ENCODE assay signal across 14 cellular contexts in the genomic region with DNA sequence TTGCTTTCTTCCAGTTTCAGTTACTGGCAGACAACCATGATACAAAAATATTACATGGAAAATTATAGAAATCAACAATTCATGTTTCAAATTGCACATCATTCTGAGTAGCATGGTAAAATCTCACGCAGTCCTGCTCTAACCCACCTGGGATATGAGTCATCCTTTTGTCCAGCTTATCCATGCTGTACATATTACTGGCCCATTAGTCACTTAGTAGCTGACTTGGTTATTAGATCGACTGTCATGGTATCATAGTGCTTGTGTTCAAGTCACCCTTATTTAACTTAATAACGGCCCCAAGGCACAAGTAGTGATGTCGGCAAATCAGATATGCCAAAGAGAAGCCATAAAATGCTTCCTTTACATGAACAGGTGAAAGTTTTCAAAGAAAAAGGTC. TPM values are rescaled to one million over a fixed set of nuclear protein-coding genes. Genes with fewer than 3 reads are reported as not detected.
DNase-seq lines count a peak whose midpoint lies in the region; ATAC-seq and TF ChIP-seq lines count a peak whose summit lies in the region.
"Had no signal": no experiment of that assay in that cellular context is flagged by ENCODE, and none has a peak within 500 bp of the region (broad histone marks: within the 10 kb centered on the region; RNA-seq: fewer than 3 reads in every experiment).

No MANE protein-coding gene starts in this region.

- H2AFZ ChIP-seq in GM23248, result no peak overlapping the region
- H2AFZ ChIP-seq in trophoblast cell (ENCODE audit: insufficient read depth, low read length, poor library complexity), result no peak overlapping the region

- ATAC-seq in HG02588 (IDR thresholded peaks at IDR 0.05; ENCODE audit: unreplicated experiment), result no peak
- ATAC-seq in omental fat pad (ENCODE audit: low FRiP score), result no peak
- ATAC-seq: gastroesophageal sphincter, left ventricle myocardium superior had no signal

- H3K27me3 ChIP-seq in GM23248 (replicated peaks; ENCODE audit: insufficient read depth), result no peaks in the 10 kb centered on the region
- no peaks in the 10 kb centered on the region for H3K27me3 ChIP-seq in trophoblast cell (ENCODE audit: insufficient read depth, low read length)
- H3K27me3 ChIP-seq: gastroesophageal sphincter had no signal

- H3K4ac ChIP-seq in trophoblast cell (ENCODE audit: low read depth, low read length), result no peak overlapping the region

- H3K14ac ChIP-seq in trophoblast cell (ENCODE audit: low read length), result no peak overlapping the region

- H3K36me3 Mint-ChIP-seq in activated CD4-positive, alpha-beta T cell treated with anti-CD3 and anti-CD28 coated beads, Interleukin-2, amount 10 ng/mL, durations not matched to agents 24 days and 14 days (ENCODE audit: low read depth), result peaks cover 26% of the 10 kb centered on the region

- no peak for TF ChIP-seq CTCF in epithelial cell of esophagus (IDR thresholded peaks at IDR 0.05; ENCODE audit: insufficient read depth, low read depth, low read length, missing control alignments)
- TF ChIP-seq CTCF in omental fat pad (IDR thresholded peaks at IDR 0.05), result no peak

- H3K23ac ChIP-seq in trophoblast cell (ENCODE audit: low read length), result no peak overlapping the region

- H3K4me2 ChIP-seq in GM23248 (ENCODE audit: unreplicated experiment), result no peak overlapping the region
- no peak overlapping the region for H3K4me2 ChIP-seq in trophoblast cell (ENCODE audit: low read length)

- H3K79me1 ChIP-seq in trophoblast cell (ENCODE audit: low read length), result no peaks in the 10 kb centered on the region

- intact Hi-C loops in activated CD4-positive, alpha-beta T cell treated with anti-CD3 and anti-CD28 coated beads, Interleukin-2, amount 10 ng/mL, durations not matched to agents 24 days and 14 days (cut with micrococcal nuclease), result no loop called here

- H3K4me1 ChIP-seq in GM23248 (ENCODE audit: insufficient read depth) (peaks cover 9% of the 10 kb centered on the region), trophoblast cell (ENCODE audit: control insufficient read depth in 1 of 2, insufficient read depth in 2 of 2, low read length in 2 of 2) (no peaks in the 10 kb centered on the region)

- no peaks in the 10 kb centered on the region for H3K4me1 Mint-ChIP-seq in activated CD4-positive, alpha-beta T cell treated with anti-CD3 and anti-CD28 coated beads, Interleukin-2, amount 10 ng/mL, durations not matched to agents 24 days and 14 days

- no peak overlapping the region for H2AK5ac ChIP-seq in trophoblast cell (ENCODE audit: low read length)

- no peak overlapping the region for H4K91ac ChIP-seq in trophoblast cell (ENCODE audit: low read depth, low read length)

- no peaks in the 10 kb centered on the region for H3K9me2 ChIP-seq in GM23248 (ENCODE audit: insufficient read depth)

- no peak overlapping the region for H3K18ac ChIP-seq in trophoblast cell (ENCODE audit: low read length)

- H2BK12ac ChIP-seq in trophoblast cell (ENCODE audit: low read length), result no peak overlapping the region

- no peak overlapping the region for H2BK5ac ChIP-seq in trophoblast cell (ENCODE audit: low read depth, low read length, poor library complexity)

- no peaks in the 10 kb centered on the region for H4K20me1 ChIP-seq in GM23248 (ENCODE audit: insufficient read depth)

- H3K9ac ChIP-seq in GM23248 (no peak overlapping the region), trophoblast cell (ENCODE audit: low read length) (no peak overlapping the region)

- DNase-seq in GM23248 (peak; percentile 40), RPMI7951 (ENCODE audit: low read depth) (peak; percentile 61), epithelial cell of esophagus (ENCODE audit: low read depth) (peak; percentile 88), trophoblast cell (peak; percentile 61 to 79), omental fat pad (ENCODE audit: low spot score) (no peak)
- DNase-seq in activated CD4-positive, alpha-beta T cell treated with anti-CD3 and anti-CD28 coated beads, Interleukin-2, amount 10 ng/mL, durations not matched to agents 24 days and 14 days, result no peak
- DNase-seq in stimulated activated naive CD4-positive, alpha-beta T cell (lab: John Stamatoyannopoulos, UW), result no peak
- DNase-seq: activated CD4-positive, alpha-beta T cell treated with anti-CD3 and anti-CD28 coated beads for 4 hours; left ventricle myocardium superior; NCI-H1436; occipital lobe; stimulated activated CD8-positive, alpha-beta memory T cell treated with anti-CD3 and anti-CD28 coated beads, Interleukin-4, amount 100 ng/mL, for 48 hours had no signal

- peak overlapping the region; percentile 18 for H4K12ac ChIP-seq in trophoblast cell (ENCODE audit: low read depth, low read length)

- H3K36me3 ChIP-seq in GM23248 (ENCODE audit: low read depth) (peaks cover 36% of the 10 kb centered on the region), trophoblast cell (ENCODE audit: control insufficient read depth in 1 of 2, insufficient read depth in 2 of 2, low read length in 2 of 2) (peaks cover 0 to 2% of the 10 kb centered on the region in 2 experiments)

- WGBS in GM23248 (ENCODE audit: low coverage in 1 of 2, low lambda C conversion rate in 2 of 2, missing lambda C conversion rate in 2 of 2), 2 experiments, result 91 to 94% methylated on average over 4 of the region's 4 CpGs
- WGBS in trophoblast cell (ENCODE audit: extremely low coverage, insufficient coverage, insufficient read length), result no CpG with 5 or more reads among the region's 4 CpGs

- no peak overlapping the region for H3K27ac ChIP-seq in GM23248
- no peak overlapping the region for H3K27ac ChIP-seq in trophoblast cell (ENCODE audit: low read depth, low read length)
- H3K27ac ChIP-seq: gastroesophageal sphincter had no signal

- H3K4me3 ChIP-seq in GM23248 (no peak overlapping the region), epithelial cell of esophagus (ENCODE audit: low read length) (no peak overlapping the region), trophoblast cell (ENCODE audit: low read depth, low read length) (no peak overlapping the region)
- H3K4me3 ChIP-seq: gastroesophageal sphincter had no signal

- no peaks in the 10 kb centered on the region for H3F3A ChIP-seq in GM23248 (ENCODE audit: insufficient read depth)

- in situ Hi-C loops in GM23248 (cut with MboI), result no loop called here

- H3K27ac Mint-ChIP-seq in activated CD4-positive, alpha-beta T cell treated with anti-CD3 and anti-CD28 coated beads, Interleukin-2, amount 10 ng/mL, durations not matched to agents 24 days and 14 days, result no peak overlapping the region

- H3K79me2 ChIP-seq in GM23248 (ENCODE audit: insufficient read depth), result no peaks in the 10 kb centered on the region
- no peaks in the 10 kb centered on the region for H3K79me2 ChIP-seq in trophoblast cell (ENCODE audit: control insufficient read depth, insufficient read depth, low read length, poor library complexity)

- no peak overlapping the region for H4K8ac ChIP-seq in trophoblast cell (ENCODE audit: low read depth, low read length)

- no peaks in the 10 kb centered on the region for H3K9me3 ChIP-seq in GM23248 (ENCODE audit: low read depth)
- no peaks in the 10 kb centered on the region for H3K9me3 ChIP-seq in trophoblast cell (ENCODE audit: insufficient read depth, low read depth, low read length)
- H3K9me3 ChIP-seq: gastroesophageal sphincter had no signal

- no peak overlapping the region for H3K4me3 Mint-ChIP-seq in activated CD4-positive, alpha-beta T cell treated with anti-CD3 and anti-CD28 coated beads, Interleukin-2, amount 10 ng/mL, durations not matched to agents 24 days and 14 days

- H3K9me3 Mint-ChIP-seq in activated CD4-positive, alpha-beta T cell treated with anti-CD3 and anti-CD28 coated beads, Interleukin-2, amount 10 ng/mL, durations not matched to agents 24 days and 14 days, result peaks cover 3% of the 10 kb centered on the region

- no peaks in the 10 kb centered on the region for H3K27me3 Mint-ChIP-seq in activated CD4-positive, alpha-beta T cell treated with anti-CD3 and anti-CD28 coated beads, Interleukin-2, amount 10 ng/mL, durations not matched to agents 24 days and 14 days

- H2BK120ac ChIP-seq in trophoblast cell (ENCODE audit: insufficient read depth, low read length, poor library complexity), result no peak overlapping the region

RNA-seq across cellular contexts. Expression of gene NADK2, which starts 41.2 kb away (rescaled TPM):
- 35.9 and 41.2 TPM in 2 replicates for total RNA-seq in GM23248 (2014; rRNA removed; shearing (Covaris generic))
- 13.2 and 15.3 TPM in 2 replicates for polyA plus RNA-seq in GM23248 (2016; fragmentation: Nextera tagmentation; extraction: Ambion mirVana)
- total RNA-seq in RPMI7951 (2014; rRNA removed; shearing (Covaris generic)), result 29.2 and 34.2 TPM in 2 replicates
- polyA plus RNA-seq in trophoblast cell (2013), result 6.8 and 7.6 TPM in 2 replicates
- 23.0 and 25.8 TPM in 2 replicates for total RNA-seq in activated CD4-positive, alpha-beta T cell treated with anti-CD3 and anti-CD28 coated beads, Interleukin-2, amount 10 ng/mL, durations not matched to agents 24 days and 14 days
- 10 to 100 TPM; 13.2 to 26.5 (median 18.9) TPM for total RNA-seq in omental fat pad

RNA-seq across cellular contexts. Expression of gene SKP2, which starts 48.6 kb away (rescaled TPM):
- total RNA-seq in GM23248 (2014; rRNA removed; shearing (Covaris generic)), result 38.8 and 41.6 TPM in 2 replicates
- 31.1 and 31.5 TPM in 2 replicates for polyA plus RNA-seq in GM23248 (2016; fragmentation: Nextera tagmentation; extraction: Ambion mirVana)
- 33.7 and 39.3 TPM in 2 replicates for total RNA-seq in RPMI7951 (2014; rRNA removed; shearing (Covaris generic))
- polyA plus RNA-seq in trophoblast cell (2013), result 111 and 112 TPM in 2 replicates
- total RNA-seq in activated CD4-positive, alpha-beta T cell treated with anti-CD3 and anti-CD28 coated beads, Interleukin-2, amount 10 ng/mL, durations not matched to agents 24 days and 14 days, result 63.0 and 69.8 TPM in 2 replicates
- total RNA-seq in omental fat pad, result 10 to 100 TPM in 3 of 4 donors, 1 to 10 TPM in 1; 8.6 to 19.4 (median 14.1) TPM

RNA-seq across cellular contexts. Expression of gene LMBRD2, which starts 48.8 kb away (rescaled TPM):
- 14.5 and 28.2 TPM in 2 replicates for total RNA-seq in GM23248 (2014; rRNA removed; shearing (Covaris generic))
- 6.9 and 7.0 TPM in 2 replicates for polyA plus RNA-seq in GM23248 (2016; fragmentation: Nextera tagmentation; extraction: Ambion mirVana)
- 7.0 and 7.7 TPM in 2 replicates for total RNA-seq in RPMI7951 (2014; rRNA removed; shearing (Covaris generic))
- polyA plus RNA-seq in trophoblast cell (2013), result 5.6 and 6.4 TPM in 2 replicates
- total RNA-seq in activated CD4-positive, alpha-beta T cell treated with anti-CD3 and anti-CD28 coated beads, Interleukin-2, amount 10 ng/mL, durations not matched to agents 24 days and 14 days, result 9.8 TPM in 2 replicates
- total RNA-seq in omental fat pad, result 10 to 100 TPM in 1 of 4 donors, 1 to 10 TPM in 3; 6.2 to 12.0 (median 8.6) TPM

Comparison
In these comparisons a context has a peak if more than half of its experiments do, and no peak if none do; other contexts are left out.
1. DNase-seq: peak in GM23248 (single experiment), RPMI7951 (single experiment), epithelial cell of esophagus (single experiment) and trophoblast cell (2 of 2); none in activated CD4-positive, alpha-beta T cell treated with anti-CD3 and anti-CD28 coated beads, Interleukin-2, amount 10 ng/mL, durations not matched to agents 24 days and 14 days (single experiment), stimulated activated naive CD4-positive, alpha-beta T cell (0 of 6) and omental fat pad (single experiment).